In the genomic region with DNA sequence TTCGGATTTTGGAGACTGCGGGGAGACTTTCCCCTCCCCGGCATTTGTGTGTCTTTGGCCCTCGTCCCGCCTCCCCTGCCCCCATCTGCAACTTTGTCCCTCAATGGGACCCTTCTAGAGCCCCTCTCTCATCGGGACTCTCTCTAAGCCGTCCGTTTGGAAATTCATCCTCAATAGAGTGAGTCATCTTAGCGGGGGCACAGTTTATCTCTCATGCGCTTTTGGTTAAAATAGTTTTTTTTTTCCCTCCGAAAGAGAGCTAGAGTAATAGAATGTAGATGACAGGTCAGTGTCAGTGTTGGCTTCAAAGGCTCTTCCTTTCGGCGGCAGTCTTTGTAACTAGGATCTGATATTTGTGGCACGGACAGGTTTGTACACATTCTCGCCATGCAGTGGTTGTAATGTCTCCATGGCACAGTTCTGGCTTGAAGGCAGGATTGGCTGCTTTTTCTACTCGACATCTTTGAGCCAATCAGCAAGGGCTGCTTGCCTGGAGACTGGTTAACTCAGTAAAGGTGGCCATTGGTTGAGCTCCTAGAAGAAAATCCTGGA, we compare ENCODE assay signal across 8 cellular contexts. TPM values are rescaled to one million over a fixed set of nuclear protein-coding genes. Genes with fewer than 3 reads are reported as not detected.
DNase-seq lines count a peak whose midpoint lies in the region; ATAC-seq and TF ChIP-seq lines count a peak whose summit lies in the region.

No MANE protein-coding gene starts in this region.

- H3K4me1 ChIP-seq in colonic mucosa, result peaks cover 8% of the 10 kb centered on the region

- peak overlapping the region; percentile 100 for H3K27ac ChIP-seq in colonic mucosa

- no peaks in the 10 kb centered on the region for H3K9me3 ChIP-seq in colonic mucosa

- TF ChIP-seq CTCF in BJ (IDR thresholded peaks at IDR 0.05; ENCODE audit: insufficient read depth, low read depth, low read length) (no peak), colonic mucosa (IDR thresholded peaks at IDR 0.05) (no peak)

- CTCF ChIA-PET in BJ (lab: Yijun Ruan, JAX), result interaction anchor here (0.6 to 2.3 kb wide), 3 partner anchors 89 to 662 kb away, joined by 3 to 8 read pairs (median 4); no protein-coding TSS in a partner anchor

- DNase-seq in BJ (ENCODE audit: low read depth) (peak; percentile 71), GM19238 (ENCODE audit: insufficient read length, low spot score) (peak; percentile 81), NCI-H460 (ENCODE audit: extremely low read depth, low read depth) (peak; percentile 92), colonic mucosa (peak; percentile 90), left kidney (ENCODE audit: low read depth, low spot score) (peak; percentile 98)
- DNase-seq in activated CD4-positive, alpha-beta T cell treated with anti-CD3 and anti-CD28 coated beads for 4 hours, result peak; percentile 55 to 57
- DNase-seq in stimulated activated CD4-positive, alpha-beta T cell treated with anti-CD3 and anti-CD28 coated beads, Interleukin-2, amount 100 ng/mL, for 48 hours, result peak; percentile 52 to 56

- peak overlapping the region; percentile 93 to 100 for H3K9ac ChIP-seq in colonic mucosa (ENCODE audit: low read depth in 2 of 2, low read length in 2 of 2)

- peak overlapping the region; percentile 81 for H3K4me3 ChIP-seq in BJ (ENCODE audit: low read depth, low read length)
- peak overlapping the region; percentile 82 for H3K4me3 ChIP-seq in colonic mucosa

- H3K36me3 ChIP-seq in BJ (ENCODE audit: control insufficient read depth, insufficient read depth, low read length), result no peaks in the 10 kb centered on the region
- no peaks in the 10 kb centered on the region for H3K36me3 ChIP-seq in colonic mucosa

- intact Hi-C loops in colonic mucosa (cut with DNase I), result loop anchor here (10.0 kb wide), 1 partner anchor 257 kb away; no protein-coding TSS in a partner anchor

- POLR2A ChIA-PET in BJ (lab: Charles Lee), result interaction anchor here (0.6 kb wide), 2 partner anchors 358 to 621 kb away, joined by 3 read pairs; no protein-coding TSS in a partner anchor

- ATAC-seq in HG03439 (IDR thresholded peaks at IDR 0.05; ENCODE audit: unreplicated experiment), result peak; percentile 63

- H3K27me3 ChIP-seq in BJ (ENCODE audit: control insufficient read depth, insufficient read depth, low read length) (no peaks in the 10 kb centered on the region), colonic mucosa (no peaks in the 10 kb centered on the region)

RNA-seq across cellular contexts. Expression of gene N4BP2, which starts 1.0 kb away (rescaled TPM):
- polyA plus RNA-seq in BJ (2011; rRNA removed), result 1.5 and 2.3 TPM in 2 replicates
- polyA minus RNA-seq in BJ (2011; rRNA and poly(A)+ RNA removed), result 1.8 TPM in 2 replicates
- total RNA-seq in NCI-H460 (2014; rRNA removed; shearing (Covaris generic)), result 8.8 and 12.1 TPM in 2 replicates
- 3.2 and 4.1 TPM in 2 replicates for polyA plus RNA-seq in NCI-H460 (2014; cell fraction: nucleus; rRNA removed)
- total RNA-seq in colonic mucosa, result 1 to 10 TPM; 5.1 to 7.5 TPM

Comparison
In these comparisons a context has a peak if more than half of its experiments do, and no peak if none do; other contexts are left out.
1. Peak in every context shown above with its lines: DNase-seq, ATAC-seq, H3K4me3 ChIP-seq and H3K27ac ChIP-seq.